17 cellular contexts compared by ENCODE assay signal in genomic region chr7:129970816-129971215, GRCh38. TPM values are rescaled to one million over a fixed set of nuclear protein-coding genes. Genes with fewer than 3 reads are reported as not detected.
DNase-seq lines count a peak whose midpoint lies in the region; ATAC-seq, FAIRE-seq and TF ChIP-seq lines count a peak whose summit lies in the region.
"Had no signal": no experiment of that assay in that cellular context is flagged by ENCODE, and none has a peak within 500 bp of the region (broad histone marks: within the 10 kb centered on the region; RNA-seq: fewer than 3 reads in every experiment).

No MANE protein-coding gene starts in this region.

- H3K4me2 ChIP-seq in PC-9 (peak overlapping the region; percentile 50), HepG2 (ENCODE audit: low read depth, low read length) (peak overlapping the region; percentile 45)

- peak overlapping the region; percentile 99 for H3K27ac ChIP-seq in PC-9
- peak overlapping the region; percentile 53 for H3K27ac ChIP-seq in colonic mucosa
- H3K27ac ChIP-seq in HepG2 (ENCODE audit: extremely low read length, insufficient read depth, low read length), result no peak overlapping the region
- H3K27ac ChIP-seq in sigmoid colon, result peak overlapping the region in 1 of 4 donors; percentile 73
- H3K27ac ChIP-seq: parathyroid adenoma, WERI-Rb-1 had no signal

- H3K4me1 Mint-ChIP-seq in type B pancreatic cell (ENCODE audit: unreplicated experiment), result peaks cover 15% of the 10 kb centered on the region
- H3K4me1 Mint-ChIP-seq: activated naive CD8-positive, alpha-beta T cell treated with anti-CD3 and anti-CD28 coated beads for 36 hours had no signal

- H3K4me1 ChIP-seq in PC-9 (replicated peaks; ENCODE audit: insufficient read depth) (peaks cover 54% of the 10 kb centered on the region), colonic mucosa (peaks cover 4% of the 10 kb centered on the region), HepG2 (ENCODE audit: insufficient read depth, low read length) (peaks cover 44% of the 10 kb centered on the region), sigmoid colon (peaks cover 0 to 7% (median 3%) of the 10 kb centered on the region in 4 donors)
- H3K4me1 ChIP-seq: parathyroid adenoma had no signal

- TF ChIP-seq CTCF in PC-9 (conservative IDR thresholded peaks at IDR 0.05) (no peak), colonic mucosa (IDR thresholded peaks at IDR 0.05) (no peak), HepG2 (CRISPR knock-in tag; IDR thresholded peaks at IDR 0.05) (no peak), type B pancreatic cell (conservative IDR thresholded peaks at IDR 0.05) (no peak), sigmoid colon (IDR thresholded peaks at IDR 0.05) (no peak)

- 4% methylated on average over 3 of the region's 3 CpGs for WGBS in HepG2 (ENCODE audit: low lambda C conversion rate)
- 19 to 57% methylated on average over 3 of the region's 3 CpGs for WGBS in sigmoid colon, 2 donors

- no peaks in the 10 kb centered on the region for H3K27me3 Mint-ChIP-seq in type B pancreatic cell
- H3K27me3 Mint-ChIP-seq: activated naive CD8-positive, alpha-beta T cell treated with anti-CD3 and anti-CD28 coated beads for 36 hours had no signal

- TF ChIP-seq RAD21 in HepG2 (CRISPR knock-in tag; IDR thresholded peaks at IDR 0.05), result no peak

- H3K36me3 ChIP-seq in PC-9 (ENCODE audit: low read depth), result no peaks in the 10 kb centered on the region
- H3K36me3 ChIP-seq in colonic mucosa, result no peaks in the 10 kb centered on the region
- H3K36me3 ChIP-seq in HepG2 (replicated peaks in 1 of 2; ENCODE audit: control insufficient read depth in 1 of 2, insufficient read depth in 2 of 2, low read length in 2 of 2), result no peaks in the 10 kb centered on the region
- no peaks in the 10 kb centered on the region for H3K36me3 ChIP-seq in sigmoid colon
- H3K36me3 ChIP-seq: WERI-Rb-1 had no signal

- H3K79me2 ChIP-seq in PC-9 (ENCODE audit: low read depth), result no peaks in the 10 kb centered on the region
- H3K79me2 ChIP-seq in HepG2 (ENCODE audit: insufficient read depth, low read length), result no peaks in the 10 kb centered on the region
- H3K79me2 ChIP-seq: parathyroid adenoma had no signal

- H3K9me3 Mint-ChIP-seq in type B pancreatic cell, result peaks cover 5% of the 10 kb centered on the region
- H3K9me3 Mint-ChIP-seq: activated naive CD8-positive, alpha-beta T cell treated with anti-CD3 and anti-CD28 coated beads for 36 hours; activated T-helper 1 cell treated with anti-CD3 and anti-CD28 coated beads, Interleukin-12 subunit alpha, Interleukin-12 subunit beta, Interleukin-2, Interleukin-4 antibody, amounts not matched to agents 30 ng/mL and 10 ng/mL and 1 ng/mL, durations not matched to agents 14 hours and 24 hours and 36 hours; H9 had no signal

- peak; percentile 60 for ATAC-seq in HepG2

- H3K9ac ChIP-seq in colonic mucosa (ENCODE audit: low read depth in 2 of 2, low read length in 2 of 2), result peak overlapping the region in 1 of 2 donors; percentile 43
- H3K9ac ChIP-seq in HepG2 (ENCODE audit: insufficient read depth, low read depth, low read length), result no peak overlapping the region
- H3K9ac ChIP-seq: parathyroid adenoma had no signal

- BruUV-seq in PC-9 (replicated peaks; lab: Mats Ljungman, UMichigan), result TSS peak; percentile 88
- BruUV-seq in HepG2 (replicated peaks; lab: Mats Ljungman, UMichigan), result no TSS peak

- FAIRE-seq in HepG2 (lab: Jason Lieb, UNC), result no peak
- FAIRE-seq: GM18507 had no signal

- H3K27ac Mint-ChIP-seq in type B pancreatic cell, result peak overlapping the region; percentile 98
- H3K27ac Mint-ChIP-seq: activated naive CD8-positive, alpha-beta T cell treated with anti-CD3 and anti-CD28 coated beads for 36 hours; activated T-helper 1 cell treated with anti-CD3 and anti-CD28 coated beads, Interleukin-12 subunit alpha, Interleukin-12 subunit beta, Interleukin-2, Interleukin-4 antibody, amounts not matched to agents 30 ng/mL and 10 ng/mL and 1 ng/mL, durations not matched to agents 14 hours and 24 hours and 36 hours; H9 had no signal

- H3K4me3 Mint-ChIP-seq in type B pancreatic cell, result no peak overlapping the region
- H3K4me3 Mint-ChIP-seq: activated naive CD8-positive, alpha-beta T cell treated with anti-CD3 and anti-CD28 coated beads for 36 hours; activated T-helper 1 cell treated with anti-CD3 and anti-CD28 coated beads, Interleukin-12 subunit alpha, Interleukin-12 subunit beta, Interleukin-2, Interleukin-4 antibody, amounts not matched to agents 30 ng/mL and 10 ng/mL and 1 ng/mL, durations not matched to agents 14 hours and 24 hours and 36 hours; H9 had no signal

- peaks cover 49% of the 10 kb centered on the region for H3F3A ChIP-seq in PC-9 (ENCODE audit: insufficient read depth, low read depth)

- H3K9me3 ChIP-seq in PC-9 (ENCODE audit: insufficient read depth, low read depth) (no peaks in the 10 kb centered on the region), colonic mucosa (no peaks in the 10 kb centered on the region), HepG2 (ENCODE audit: low read length) (no peaks in the 10 kb centered on the region), sigmoid colon (no peaks in the 10 kb centered on the region)

- no peak for TF ChIP-seq POLR2A in HepG2 (IDR thresholded peaks at IDR 0.05; ENCODE audit: insufficient read depth in 1 of 2, low read depth in 2 of 2, low read length in 2 of 2)
- TF ChIP-seq POLR2A in sigmoid colon (IDR thresholded peaks at IDR 0.05), result no peak

- POLR2A ChIA-PET in PC-9 (lab: Charles Lee; ENCODE audit: unreplicated experiment) (interaction anchor here (0.6 to 2.0 kb wide), 6 partner anchors 12 to 127 kb away, joined by 3 to 52 read pairs (median 20); no protein-coding TSS in a partner anchor), HepG2 (lab: Yijun Ruan, JAX) (interaction anchor here (1.7 kb wide), 1 partner anchor 12 kb away, joined by 7 read pairs; no protein-coding TSS in a partner anchor)

- H3K27me3 ChIP-seq in PC-9 (ENCODE audit: insufficient read depth, low read depth), result no peaks in the 10 kb centered on the region
- no peaks in the 10 kb centered on the region for H3K27me3 ChIP-seq in colonic mucosa
- H3K27me3 ChIP-seq in HepG2 (ENCODE audit: control insufficient read depth in 1 of 2, insufficient read depth in 2 of 2, low read length in 2 of 2), result peaks cover 0 to 2% of the 10 kb centered on the region in 2 experiments; a peak in 2 of 5 replicates
- no peaks in the 10 kb centered on the region for H3K27me3 ChIP-seq in sigmoid colon

- DNase-seq in PC-9 (peak; percentile 57 to 69), colonic mucosa (peak; percentile 80), HepG2 (ENCODE audit: low spot score) (no peak), type B pancreatic cell (ENCODE audit: extremely low spot score, unreplicated experiment) (no peak), sigmoid colon (no peak), nucleus accumbens (lab: John Stamatoyannopoulos, UW) (no peak), amniotic stem cell (lab: John Stamatoyannopoulos, UW) (no peak)
- DNase-seq: activated naive CD8-positive, alpha-beta T cell treated with anti-CD3 and anti-CD28 coated beads for 36 hours; DMS153; effector CD8-positive, alpha-beta T cell; H9; NCI-H1417 treated with DMSO at 0.1 percent for 48 hours; NCI-H2171; WERI-Rb-1 had no signal

- H4K20me1 ChIP-seq in PC-9 (ENCODE audit: insufficient read depth) (no peaks in the 10 kb centered on the region), HepG2 (ENCODE audit: insufficient read depth, low read length) (no peaks in the 10 kb centered on the region)

- CTCF ChIA-PET in PC-9 (lab: Charles Lee) (interaction anchor here (0.7 kb wide), 1 partner anchor 10 kb away, joined by 12 read pairs; no protein-coding TSS in a partner anchor), HepG2 (lab: Yijun Ruan, JAX; ENCODE audit: low intra/inter-chr PET ratio, low total read pairs) (no interaction called here)

- in situ Hi-C loops in HepG2 (cut with HindIII; ENCODE audit: extremely low pct_ligation_motif_present, low pct_unique_long_range_greater_than_20kb), result no loop called here

- TF ChIP-seq EP300 in HepG2 (IDR thresholded peaks at IDR 0.05; ENCODE audit: low read depth in 2 of 2, low read length in 2 of 2), result no peak
- TF ChIP-seq EP300 in HepG2 (CRISPR knock-in tag; IDR thresholded peaks at IDR 0.05; ENCODE audit: borderline replicate concordance), result no peak
- no peak for TF ChIP-seq EP300 in sigmoid colon (IDR thresholded peaks at IDR 0.05)

- intact Hi-C loops in PC-9 (cut with micrococcal nuclease; ENCODE audit: unreplicated experiment) (loop anchor here (1.0 kb wide), 2 partner anchors 13 to 38 kb away; no protein-coding TSS in a partner anchor), colonic mucosa (cut with DNase I) (no loop called here), HepG2 (cut with micrococcal nuclease; ENCODE audit: unreplicated experiment) (no loop called here), sigmoid colon (cut with DNase I) (no loop called here)

- H2AFZ ChIP-seq in PC-9, result no peak overlapping the region; the same call in 1 of the 2 replicates
- no peak overlapping the region for H2AFZ ChIP-seq in HepG2 (ENCODE audit: low read length)
- H2AFZ ChIP-seq: parathyroid adenoma had no signal

- no peaks in the 10 kb centered on the region for H3K9me2 ChIP-seq in PC-9 (ENCODE audit: insufficient read depth)

- no peak overlapping the region for H3K4me3 ChIP-seq in PC-9
- H3K4me3 ChIP-seq in colonic mucosa, result no peak overlapping the region
- H3K4me3 ChIP-seq in HepG2 (replicated peaks in 1 of 3; ENCODE audit: insufficient read depth in 1 of 3, low read depth in 2 of 3, low read length in 3 of 3), result no peak overlapping the region
- no peak overlapping the region for H3K4me3 ChIP-seq in sigmoid colon

- H3K36me3 Mint-ChIP-seq in type B pancreatic cell, result no peaks in the 10 kb centered on the region
- H3K36me3 Mint-ChIP-seq: activated naive CD8-positive, alpha-beta T cell treated with anti-CD3 and anti-CD28 coated beads for 36 hours had no signal

RNA-seq across cellular contexts. Expression of gene UBE2H, which starts 18.1 kb away (rescaled TPM):
- total RNA-seq in PC-9 (2021), result 211 TPM in 2 replicates
- 10 to 100 TPM; 38.4 to 65.8 TPM for total RNA-seq in colonic mucosa
- total RNA-seq in HepG2 (2016; rRNA removed; fragmentation: Illumina TruSeq; extraction: Trizol), result 15.5 and 18.7 TPM in 2 replicates
- 1.3 and 1.9 TPM in 2 replicates for total RNA-seq in HepG2 (2016; cell fraction: cytosol; rRNA removed; fragmentation: Illumina TruSeq; extraction: Trizol; ENCODE audit: low read depth)
- total RNA-seq in HepG2 (2016; cell fraction: insoluble cytoplasmic fraction; rRNA removed; fragmentation: Illumina TruSeq; extraction: Trizol), result 15.7 and 16.2 TPM in 2 replicates
- 6.7 and 8.2 TPM in 2 replicates for total RNA-seq in HepG2 (2016; cell fraction: membrane; rRNA removed; fragmentation: Illumina TruSeq; extraction: Trizol)
- total RNA-seq in HepG2 (2016; cell fraction: nucleus; rRNA removed; fragmentation: Illumina TruSeq; extraction: Trizol), result 17.1 and 18.4 TPM in 2 replicates
- polyA plus RNA-seq in HepG2 (2011; rRNA removed), result 40.1 and 43.7 TPM in 2 replicates
- 13.5 and 24.5 TPM in 2 replicates for polyA plus RNA-seq in HepG2 (2011; cell fraction: cytosol; rRNA removed)
- polyA plus RNA-seq in HepG2 (2011; cell fraction: nucleus; rRNA removed), result 22.5 and 32.8 TPM in 2 replicates
- 50.8 and 52.0 TPM in 2 replicates for polyA plus RNA-seq in HepG2 (2012)
- 1.9 TPM in 2 replicates for polyA plus RNA-seq in HepG2 (2016; cell fraction: cytosol; fragmentation: Illumina TruSeq; extraction: Trizol; ENCODE audit: low read depth)
- 17.0 and 20.2 TPM in 2 replicates for polyA plus RNA-seq in HepG2 (2016; cell fraction: insoluble cytoplasmic fraction; fragmentation: Illumina TruSeq; extraction: Trizol; ENCODE audit: low read depth)
- 3.6 and 3.8 TPM in 2 replicates for polyA plus RNA-seq in HepG2 (2016; cell fraction: membrane; fragmentation: Illumina TruSeq; extraction: Trizol; ENCODE audit: low read depth)
- polyA plus RNA-seq in HepG2 (2016; cell fraction: nucleus; fragmentation: Illumina TruSeq; extraction: Trizol; ENCODE audit: insufficient read depth, low read depth), result 20.8 TPM in 2 replicates
- polyA minus RNA-seq in HepG2 (2011; rRNA and poly(A)+ RNA removed; ENCODE audit: low replicate concordance), result 21.8 and 29.4 TPM in 2 replicates
- polyA minus RNA-seq in HepG2 (2011; cell fraction: cytosol; rRNA and poly(A)+ RNA removed), result 24.0 and 36.2 TPM in 2 replicates
- polyA minus RNA-seq in HepG2 (2011; cell fraction: nucleus; rRNA and poly(A)+ RNA removed), result 60.9 and 63.9 TPM in 2 replicates
- 80.7 and 141 TPM in 2 replicates for total RNA-seq in type B pancreatic cell (ENCODE audit: low replicate concordance)
- 10 to 100 TPM; 68.8 to 99.7 (median 79.1) TPM for total RNA-seq in sigmoid colon
- polyA plus RNA-seq in sigmoid colon, result 10 to 100 TPM; 20.4 to 25.7 (median 21.3) TPM

Comparison
In these comparisons a context has a peak if more than half of its experiments do, and no peak if none do; other contexts are left out.
1. DNase-seq: peak in PC-9 (2 of 2) and colonic mucosa (single experiment); none in HepG2 (single experiment), type B pancreatic cell (single experiment), sigmoid colon (single experiment), nucleus accumbens (0 of 56) and amniotic stem cell (single experiment).